8 cellular contexts compared by ENCODE assay signal in the genomic region with DNA sequence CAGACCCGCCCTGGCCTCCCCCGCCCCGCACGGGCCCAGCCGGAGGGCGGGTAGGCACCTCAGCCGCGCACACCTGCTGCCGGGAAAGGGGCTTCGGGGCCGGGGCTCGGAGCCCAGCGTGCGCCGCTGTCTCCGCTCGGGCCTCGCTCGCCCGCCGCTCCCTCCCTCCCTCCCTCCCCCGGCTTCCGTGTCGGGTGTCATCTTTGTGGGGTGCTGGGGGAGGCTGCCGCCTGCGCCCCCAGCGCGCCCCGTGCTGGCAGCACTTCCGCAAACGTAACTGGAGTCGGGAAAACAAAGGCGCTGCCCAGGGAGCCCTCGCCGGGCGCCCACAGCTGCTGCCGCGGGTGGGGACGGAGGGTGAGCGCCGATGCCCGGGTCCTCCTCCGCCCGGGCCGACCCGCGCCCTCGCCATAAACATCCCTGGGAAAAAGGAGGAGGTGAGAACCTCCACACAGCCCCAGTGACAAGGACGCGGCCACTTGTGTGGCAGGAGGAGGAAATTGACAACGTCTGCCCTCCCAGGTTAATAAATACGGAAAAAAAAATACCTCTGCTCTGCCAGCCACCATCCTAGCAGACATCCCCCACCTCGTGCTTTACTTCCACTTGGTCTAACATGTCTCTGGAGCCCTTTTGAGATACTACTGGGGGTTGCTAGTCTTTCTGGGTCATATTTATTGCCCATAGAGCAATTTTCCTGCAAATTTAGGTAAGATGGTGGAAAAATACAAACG. TPM values are rescaled to one million over a fixed set of nuclear protein-coding genes. Genes with fewer than 3 reads are reported as not detected.
DNase-seq lines count a peak whose midpoint lies in the region; ATAC-seq and TF ChIP-seq lines count a peak whose summit lies in the region.

No MANE protein-coding gene starts in this region.

- TF ChIP-seq CTCF in C4-2B (conservative IDR thresholded peaks at IDR 0.05) (no peak), fibroblast of pulmonary artery (IDR thresholded peaks at IDR 0.05; ENCODE audit: low read length, missing control alignments) (no peak), neural cell (IDR thresholded peaks at IDR 0.05; ENCODE audit: poor library complexity, severe bottlenecking) (no peak)

- peak overlapping the region; percentile 65 for H3K27ac ChIP-seq in C4-2B
- peak overlapping the region; percentile 77 for H3K27ac ChIP-seq in neural cell (ENCODE audit: low read length)

- peak overlapping the region; percentile 96 for H3K4me2 ChIP-seq in neural cell (ENCODE audit: low read length)

- peaks cover 7% of the 10 kb centered on the region for H3K27me3 ChIP-seq in neural cell (ENCODE audit: insufficient read depth, low read depth, low read length)

- H3K4me1 Mint-ChIP-seq in stimulated activated naive CD8-positive, alpha-beta T cell treated with anti-CD3 and anti-CD28 coated beads, Interleukin-15, Interleukin-2, amounts not matched to agents 100 ng/mL and 50 ng/mL, for 24 hours (ENCODE audit: low read depth) = peaks cover 44% of the 10 kb centered on the region

- TF ChIP-seq EP300 in neural cell (conservative IDR thresholded peaks at IDR 0.05; ENCODE audit: poor library complexity, severe bottlenecking) = no peak

- H2AFZ ChIP-seq in neural cell (ENCODE audit: low read depth, low read length) = peak overlapping the region; percentile 73

- peaks cover 17% of the 10 kb centered on the region for H3K79me2 ChIP-seq in neural cell (replicated peaks; ENCODE audit: insufficient read depth, low read length)

- H3K4me3 ChIP-seq in fibroblast of pulmonary artery (replicated peaks; ENCODE audit: low read depth, low read length) (peak overlapping the region; percentile 51), neural cell (ENCODE audit: low read length) (peak overlapping the region; percentile 87)

- H3K9me3 ChIP-seq in neural cell (ENCODE audit: low read length) = no peaks in the 10 kb centered on the region

- peak overlapping the region; percentile 88 for H3K27ac Mint-ChIP-seq in stimulated activated naive CD8-positive, alpha-beta T cell treated with anti-CD3 and anti-CD28 coated beads, Interleukin-15, Interleukin-2, amounts not matched to agents 100 ng/mL and 50 ng/mL, for 24 hours

- H3K9me2 ChIP-seq in neural cell (ENCODE audit: insufficient read depth, low read length) = no peaks in the 10 kb centered on the region

- ATAC-seq in HG03378 (IDR thresholded peaks at IDR 0.05; ENCODE audit: unreplicated experiment) = peak; percentile 66

- no peaks in the 10 kb centered on the region for H3K36me3 ChIP-seq in neural cell (ENCODE audit: insufficient read depth, low read length)

- peak; percentile 31 for TF ChIP-seq RAD21 in neural cell (conservative IDR thresholded peaks at IDR 0.05)

- peak overlapping the region; percentile 92 for H3K4me3 Mint-ChIP-seq in stimulated activated naive CD8-positive, alpha-beta T cell treated with anti-CD3 and anti-CD28 coated beads, Interleukin-15, Interleukin-2, amounts not matched to agents 100 ng/mL and 50 ng/mL, for 24 hours

- H3K9ac ChIP-seq in neural cell (ENCODE audit: low read length) = peak overlapping the region; percentile 89

- peaks cover 10% of the 10 kb centered on the region for H3K36me3 Mint-ChIP-seq in stimulated activated naive CD8-positive, alpha-beta T cell treated with anti-CD3 and anti-CD28 coated beads, Interleukin-15, Interleukin-2, amounts not matched to agents 100 ng/mL and 50 ng/mL, for 24 hours (ENCODE audit: low read depth)

- H3F3A ChIP-seq in neural cell (ENCODE audit: insufficient read depth, low read length, poor library complexity, severe bottlenecking) = no peaks in the 10 kb centered on the region

- no peaks in the 10 kb centered on the region for H3K27me3 Mint-ChIP-seq in stimulated activated naive CD8-positive, alpha-beta T cell treated with anti-CD3 and anti-CD28 coated beads, Interleukin-15, Interleukin-2, amounts not matched to agents 100 ng/mL and 50 ng/mL, for 24 hours

- no peaks in the 10 kb centered on the region for H4K20me1 ChIP-seq in neural cell (ENCODE audit: insufficient read depth)

- H3K9me3 Mint-ChIP-seq in stimulated activated naive CD8-positive, alpha-beta T cell treated with anti-CD3 and anti-CD28 coated beads, Interleukin-15, Interleukin-2, amounts not matched to agents 100 ng/mL and 50 ng/mL, for 24 hours = no peaks in the 10 kb centered on the region

- DNase-seq in GM19238 (ENCODE audit: insufficient read length, low spot score) (peak; percentile 57), NOMO-1 treated with dmso at 0.1 percent for 144 hours (lab: John Stamatoyannopoulos, UW; ENCODE audit: unreplicated experiment) (peak; percentile 36), activated T-helper 1 cell treated with Interleukin-2 at 50 U/mL for 16 hours (ENCODE audit: low read depth) (peak; percentile 66), fibroblast of pulmonary artery (ENCODE audit: low read depth) (no peak)

TF ChIP-seq in neural cell, 6 proteins besides CTCF, POLR2A, EP300 and RAD21:
- TF ChIP-seq MXI1 (conservative IDR thresholded peaks at IDR 0.05; ENCODE audit: poor library complexity, severe bottlenecking) (peak; percentile 38), EZH2 (IDR thresholded peaks at IDR 0.05; ENCODE audit: borderline replicate concordance, insufficient read depth, low read length, poor library complexity, severe bottlenecking) (no peak), SMC3 (conservative IDR thresholded peaks at IDR 0.05; ENCODE audit: poor library complexity) (no peak), POLR2AphosphoS5 (IDR thresholded peaks at IDR 0.05) (peak; percentile 9), TAF1 (IDR thresholded peaks at IDR 0.05; ENCODE audit: low read depth) (peak; percentile 38)
- TF ChIP-seq, protein P1, sequence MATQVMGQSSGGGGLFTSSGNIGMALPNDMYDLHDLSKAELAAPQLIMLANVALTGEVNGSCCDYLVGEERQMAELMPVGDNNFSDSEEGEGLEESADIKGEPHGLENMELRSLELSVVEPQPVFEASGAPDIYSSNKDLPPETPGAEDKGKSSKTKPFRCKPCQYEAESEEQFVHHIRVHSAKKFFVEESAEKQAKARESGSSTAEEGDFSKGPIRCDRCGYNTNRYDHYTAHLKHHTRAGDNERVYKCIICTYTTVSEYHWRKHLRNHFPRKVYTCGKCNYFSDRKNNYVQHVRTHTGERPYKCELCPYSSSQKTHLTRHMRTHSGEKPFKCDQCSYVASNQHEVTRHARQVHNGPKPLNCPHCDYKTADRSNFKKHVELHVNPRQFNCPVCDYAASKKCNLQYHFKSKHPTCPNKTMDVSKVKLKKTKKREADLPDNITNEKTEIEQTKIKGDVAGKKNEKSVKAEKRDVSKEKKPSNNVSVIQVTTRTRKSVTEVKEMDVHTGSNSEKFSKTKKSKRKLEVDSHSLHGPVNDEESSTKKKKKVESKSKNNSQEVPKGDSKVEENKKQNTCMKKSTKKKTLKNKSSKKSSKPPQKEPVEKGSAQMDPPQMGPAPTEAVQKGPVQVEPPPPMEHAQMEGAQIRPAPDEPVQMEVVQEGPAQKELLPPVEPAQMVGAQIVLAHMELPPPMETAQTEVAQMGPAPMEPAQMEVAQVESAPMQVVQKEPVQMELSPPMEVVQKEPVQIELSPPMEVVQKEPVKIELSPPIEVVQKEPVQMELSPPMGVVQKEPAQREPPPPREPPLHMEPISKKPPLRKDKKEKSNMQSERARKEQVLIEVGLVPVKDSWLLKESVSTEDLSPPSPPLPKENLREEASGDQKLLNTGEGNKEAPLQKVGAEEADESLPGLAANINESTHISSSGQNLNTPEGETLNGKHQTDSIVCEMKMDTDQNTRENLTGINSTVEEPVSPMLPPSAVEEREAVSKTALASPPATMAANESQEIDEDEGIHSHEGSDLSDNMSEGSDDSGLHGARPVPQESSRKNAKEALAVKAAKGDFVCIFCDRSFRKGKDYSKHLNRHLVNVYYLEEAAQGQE (IDR thresholded peaks at IDR 0.05; ENCODE audit: borderline replicate concordance) = peak; percentile 55
TF ChIP-seq in neural cell: peak in this region for 4.

RNA-seq across cellular contexts. Expression of a gene that starts 0.6 kb away (rescaled TPM):
- 11.8 and 15.8 TPM in 2 replicates for polyA plus RNA-seq in neural cell
- polyA minus RNA-seq in neural cell = 50.9 and 66.7 TPM in 2 replicates
